Comparison of ENCODE assay signal across 10 cellular contexts in genomic region chr12:110247340-110248095, GRCh38. TPM values are rescaled to one million over a fixed set of nuclear protein-coding genes. Genes with fewer than 3 reads are reported as not detected.
DNase-seq lines count a peak whose midpoint lies in the region; ATAC-seq and TF ChIP-seq lines count a peak whose summit lies in the region.
"Had no signal": no experiment of that assay in that cellular context is flagged by ENCODE, and none has a peak within 500 bp of the region (broad histone marks: within the 10 kb centered on the region; RNA-seq: fewer than 3 reads in every experiment).

No MANE protein-coding gene starts in this region.

- no peak overlapping the region for H3K56ac ChIP-seq in IMR-90 (ENCODE audit: extremely low read depth, insufficient read depth, low read length)

- 61% methylated on average over 3 of the region's 14 CpGs; no CpG with 5 or more reads in 1 of the 2 experiments for WGBS in IMR-90 (ENCODE audit: extremely low coverage in 2 of 2, insufficient read length in 1 of 2), 2 experiments
- 63 to 84% methylated on average over 14 of the region's 14 CpGs for WGBS in lung, 2 donors
- WGBS in thymus = 93% methylated on average over 14 of the region's 14 CpGs

- H4K91ac ChIP-seq in IMR-90 (ENCODE audit: insufficient read depth, low read depth, low read length) = peak overlapping the region; percentile 39

- H3K4me2 ChIP-seq in IMR-90 (ENCODE audit: low read depth, low read length) = no peak overlapping the region; the same call in 1 of the 2 replicates

- H4K5ac ChIP-seq in IMR-90 (ENCODE audit: low read depth, low read length) = 0 out of 2 replicates have a peak overlapping the region, but pooled peaks have one; percentile 5

- peak overlapping the region in 1 of 2 experiments; percentile 40; a peak in 1 of 4 replicates for H4K8ac ChIP-seq in IMR-90 (ENCODE audit: low read depth in 2 of 2, low read length in 2 of 2)

- BruUV-seq in IMR-90 (replicated peaks; lab: Mats Ljungman, UMichigan) = no TSS peak

- 0 out of 4 replicates have a peak, but pooled peaks cover 0 to 4% of the 10 kb centered on the region in 2 experiments for H3K79me1 ChIP-seq in IMR-90 (ENCODE audit: low read depth in 1 of 2, low read length in 2 of 2)

- H3K27me3 ChIP-seq in IMR-90 (ENCODE audit: control insufficient read depth, insufficient read depth, low read length) (no peaks in the 10 kb centered on the region), lung (ENCODE audit: control insufficient read depth, insufficient read depth) (no peaks in the 10 kb centered on the region), thymus (ENCODE audit: control insufficient read depth, insufficient read depth) (no peaks in the 10 kb centered on the region)

- H3K9ac ChIP-seq in IMR-90 (ENCODE audit: low read depth, low read length) = no peak overlapping the region

- no peak overlapping the region for H3K18ac ChIP-seq in IMR-90 (ENCODE audit: low read depth, low read length)

- POLR2A ChIA-PET in IMR-90 (lab: Charles Lee; ENCODE audit: unreplicated experiment) = no interaction called here

- H3K36me3 ChIP-seq in IMR-90 (ENCODE audit: control insufficient read depth, insufficient read depth, low read length) = 0 out of 2 replicates have a peak, but pooled peaks cover 3% of the 10 kb centered on the region
- H3K36me3 ChIP-seq in lung (ENCODE audit: control insufficient read depth in 2 of 2, insufficient read depth in 2 of 2, low read length in 2 of 2) = no peaks in the 10 kb centered on the region
- no peaks in the 10 kb centered on the region for H3K36me3 ChIP-seq in thymus (ENCODE audit: control insufficient read depth, insufficient read depth)

- H2BK15ac ChIP-seq in IMR-90 (ENCODE audit: low read depth, low read length) = peak overlapping the region; percentile 53; the same call in 1 of the 3 replicates

- DNase-seq in IMR-90 (no peak), lung (ENCODE audit: low spot score) (no peak), amygdala (lab: John Stamatoyannopoulos, UW) (no peak), chondrocyte (ENCODE audit: low spot score) (no peak), medulla oblongata (ENCODE audit: extremely low spot score) (no peak)
- DNase-seq in activated naive CD4-positive, alpha-beta T cell treated with anti-CD3 and anti-CD28 coated beads, Interleukin-2, amount 50 U/mL, for 16 hours = no peak
- DNase-seq: activated CD8-positive, alpha-beta memory T cell treated with anti-CD3 and anti-CD28 coated beads for 24 hours; central memory CD4-positive, alpha-beta T cell had no signal

- H3K14ac ChIP-seq in IMR-90 (replicated peaks; ENCODE audit: low read depth, low read length) = 0 out of 2 replicates have a peak overlapping the region, but pooled peaks have one; percentile 16

- CTCF ChIA-PET in IMR-90 (lab: Yijun Ruan, JAX) = no interaction called here

- H2BK120ac ChIP-seq in IMR-90 (ENCODE audit: low read depth, low read length) = peak overlapping the region; percentile 61

- H3K9me3 Mint-ChIP-seq in dendritic cell treated with granulocyte-macrophage colony-stimulating factor and Interleukin-4, amounts not matched to agents 40 ng/mL and 50 ng/mL, for 4 days = no peaks in the 10 kb centered on the region
- H3K9me3 Mint-ChIP-seq in chondrocyte (ENCODE audit: low read depth) = no peaks in the 10 kb centered on the region

- intact Hi-C loops in IMR-90 (cut with micrococcal nuclease) = no loop called here
- intact Hi-C loops in dendritic cell treated with granulocyte-macrophage colony-stimulating factor and Interleukin-4, amounts not matched to agents 40 ng/mL and 50 ng/mL, for 4 days (cut with micrococcal nuclease) = no loop called here

- H2BK20ac ChIP-seq in IMR-90 (ENCODE audit: low read depth, low read length) = peak overlapping the region; percentile 85

- H3K9me1 ChIP-seq in IMR-90 (ENCODE audit: insufficient read depth, low read length) = peaks cover 26% of the 10 kb centered on the region

- no peak overlapping the region for H3K4me3 Mint-ChIP-seq in dendritic cell treated with granulocyte-macrophage colony-stimulating factor and Interleukin-4, amounts not matched to agents 40 ng/mL and 50 ng/mL, for 4 days
- H3K4me3 Mint-ChIP-seq in chondrocyte (ENCODE audit: unreplicated experiment) = no peak overlapping the region

- no peak overlapping the region for H3K23ac ChIP-seq in IMR-90 (ENCODE audit: low read depth, low read length)

- peak overlapping the region; percentile 60 for H2AK9ac ChIP-seq in IMR-90 (replicated peaks; ENCODE audit: low read depth, low read length, poor library complexity)

- no peak overlapping the region for H3K4me3 ChIP-seq in IMR-90 (ENCODE audit: insufficient read depth, low read depth, low read length)
- no peak overlapping the region for H3K4me3 ChIP-seq in lung
- no peak overlapping the region for H3K4me3 ChIP-seq in thymus (ENCODE audit: low read length)

- H3K4me1 ChIP-seq in IMR-90 (ENCODE audit: control insufficient read depth, insufficient read depth, low read length) (peaks cover 27% of the 10 kb centered on the region; the same call in 1 of the 2 replicates), lung (ENCODE audit: control insufficient read depth in 2 of 2, insufficient read depth in 2 of 2, low read length in 2 of 2) (peaks cover 4 to 9% of the 10 kb centered on the region in 2 donors), thymus (ENCODE audit: control insufficient read depth, insufficient read depth, low read length) (no peaks in the 10 kb centered on the region)

- no peaks in the 10 kb centered on the region for H3K36me3 Mint-ChIP-seq in dendritic cell treated with granulocyte-macrophage colony-stimulating factor and Interleukin-4, amounts not matched to agents 40 ng/mL and 50 ng/mL, for 4 days (ENCODE audit: low read depth)
- peaks cover 8% of the 10 kb centered on the region for H3K36me3 Mint-ChIP-seq in chondrocyte (ENCODE audit: low read depth)

- no peak overlapping the region for H2BK5ac ChIP-seq in IMR-90 (ENCODE audit: low read depth, low read length, poor library complexity, severe bottlenecking)

- H3K27ac ChIP-seq in IMR-90 (ENCODE audit: insufficient read depth, low read length) (no peak overlapping the region), lung (ENCODE audit: low read depth in 1 of 2, low read length in 1 of 2) (peak overlapping the region; percentile 81 to 84), thymus (ENCODE audit: low read depth) (peak overlapping the region; percentile 84)

- peak overlapping the region; percentile 76 for H3K4ac ChIP-seq in IMR-90 (ENCODE audit: low read depth, low read length)

- ATAC-seq in IMR-90 (ENCODE audit: low read depth) = no peak
- peak; percentile 31 for ATAC-seq in lung (ENCODE audit: insufficient read depth, low FRiP score)

- H3K27me3 Mint-ChIP-seq in dendritic cell treated with granulocyte-macrophage colony-stimulating factor and Interleukin-4, amounts not matched to agents 40 ng/mL and 50 ng/mL, for 4 days = peaks cover 3% of the 10 kb centered on the region
- H3K27me3 Mint-ChIP-seq in chondrocyte (ENCODE audit: low read depth) = no peaks in the 10 kb centered on the region

- H2AFZ ChIP-seq in IMR-90 (replicated peaks; ENCODE audit: low read length, poor library complexity) = peak overlapping the region; percentile 67

- in situ Hi-C loops in IMR-90 (cut with MboI; ENCODE audit: low sequenced_read_pairs) = no loop called here

- H3K9me3 ChIP-seq in IMR-90 (ENCODE audit: control insufficient read depth, insufficient read depth, low read length) (no peaks in the 10 kb centered on the region), lung (ENCODE audit: control insufficient read depth in 2 of 2, insufficient read depth in 1 of 2, low read length in 1 of 2) (no peaks in the 10 kb centered on the region), thymus (ENCODE audit: control insufficient read depth) (no peaks in the 10 kb centered on the region)

- TF ChIP-seq RAD21 in IMR-90 (IDR thresholded peaks at IDR 0.05; ENCODE audit: low read length) = no peak

- H4K20me1 ChIP-seq in IMR-90 (ENCODE audit: insufficient read depth, low read length) = no peaks in the 10 kb centered on the region

- peak overlapping the region; percentile 79 for H2AK5ac ChIP-seq in IMR-90 (ENCODE audit: low read depth, low read length)

- no peak for TF ChIP-seq POLR2A in IMR-90 (IDR thresholded peaks at IDR 0.05; ENCODE audit: low read depth, low read length)

- H3K4me1 Mint-ChIP-seq in dendritic cell treated with granulocyte-macrophage colony-stimulating factor and Interleukin-4, amounts not matched to agents 40 ng/mL and 50 ng/mL, for 4 days (ENCODE audit: low read depth) = peaks cover 21% of the 10 kb centered on the region
- peaks cover 42% of the 10 kb centered on the region for H3K4me1 Mint-ChIP-seq in chondrocyte (ENCODE audit: low read depth)

- dilution Hi-C loops in IMR-90 (cut with HindIII; ENCODE audit: low sequenced_read_pairs, unreplicated experiment) = no loop called here

- no peak for TF ChIP-seq CTCF in IMR-90 (conservative IDR thresholded peaks at IDR 0.05; ENCODE audit: low read depth, low read length)
- TF ChIP-seq CTCF in lung (IDR thresholded peaks at IDR 0.05; ENCODE audit: control extremely low read depth, extremely low read depth) = no peak
- no peak for TF ChIP-seq CTCF in chondrocyte (IDR thresholded peaks at IDR 0.05)

- H3K27ac Mint-ChIP-seq in dendritic cell treated with granulocyte-macrophage colony-stimulating factor and Interleukin-4, amounts not matched to agents 40 ng/mL and 50 ng/mL, for 4 days = peak overlapping the region; percentile 43
- no peak overlapping the region for H3K27ac Mint-ChIP-seq in chondrocyte (ENCODE audit: unreplicated experiment)

TF ChIP-seq in IMR-90, 13 proteins besides CTCF, POLR2A, EP300 and RAD21:
- no peak for TF ChIP-seq CHD1 (IDR thresholded peaks at IDR 0.05; ENCODE audit: low read depth, low read length)

RNA-seq across cellular contexts. Expression of gene ATP2A2, which starts 33.5 kb away (rescaled TPM):
- total RNA-seq in IMR-90 (2012; rRNA removed) (225 and 230 TPM in 2 replicates), lung (100 to 1,000 TPM; 162 to 240 TPM), chondrocyte (163 to 218 TPM (median 216 TPM) in 3 replicates)
- polyA plus RNA-seq in IMR-90 (2012; rRNA removed) (148 and 166 TPM in 2 replicates), lung (100 to 1,000 TPM in 1 of 2 donors, 10 to 100 TPM in 1; 34.1 to 110 TPM), thymus (37.6 TPM)
- 96.0 and 107 TPM in 2 replicates for polyA plus RNA-seq in IMR-90 (2012; cell fraction: cytosol; rRNA removed)
- polyA plus RNA-seq in IMR-90 (2012; cell fraction: nucleus; rRNA removed; ENCODE audit: low replicate concordance) = 278 and 358 TPM in 2 replicates
